In the genomic region with DNA sequence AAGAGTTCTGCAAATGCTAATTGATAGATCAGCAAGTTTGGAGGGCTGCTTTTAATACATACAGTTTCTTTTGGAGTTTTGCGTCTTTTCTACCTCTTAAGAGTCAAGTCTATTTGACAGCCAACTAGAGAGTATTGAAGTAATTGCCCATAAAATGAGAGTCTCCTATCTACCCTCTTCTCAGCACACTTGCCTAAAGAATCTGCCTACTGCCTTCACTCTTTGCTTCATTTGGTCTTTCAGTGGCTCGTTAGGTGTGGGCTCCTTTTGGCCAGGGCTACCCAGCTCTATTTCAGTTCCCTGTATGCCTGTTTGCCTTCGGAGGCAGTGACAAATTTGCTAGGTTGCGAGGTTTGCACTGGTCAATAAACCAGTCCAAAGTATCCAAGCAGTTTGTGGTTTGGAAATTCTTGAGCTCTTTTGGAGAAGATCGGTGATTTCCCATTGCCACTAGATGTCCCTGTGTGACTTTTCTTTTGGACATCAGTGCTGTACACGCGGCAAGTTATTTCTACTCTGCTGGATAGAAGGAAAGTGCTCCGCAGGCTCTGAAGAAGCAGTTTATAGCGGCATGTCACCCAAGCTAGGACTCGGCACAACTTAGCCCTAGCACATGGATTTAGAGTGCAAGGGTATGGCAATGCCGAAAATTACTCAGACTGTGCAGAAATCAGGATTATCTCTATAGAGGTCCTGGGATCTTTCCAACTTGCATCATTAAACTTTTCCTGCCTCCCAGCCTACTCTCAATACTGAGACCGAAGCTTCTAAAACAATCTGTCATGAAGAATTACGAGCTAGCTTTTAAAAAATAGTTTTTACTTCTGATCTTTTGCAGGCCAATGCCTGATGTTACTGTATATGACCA, we compare ENCODE assay signal across 10 cellular contexts. TPM values are rescaled to one million over a fixed set of nuclear protein-coding genes. Genes with fewer than 3 reads are reported as not detected.
A peak's percentile ranks its signal among the peaks of the same experiment; 100 is the strongest.
DNase-seq lines count a peak whose midpoint lies in the region; ATAC-seq and TF ChIP-seq lines count a peak whose summit lies in the region.
"Had no signal": no experiment of that assay in that cellular context is flagged by ENCODE, and none has a peak within 500 bp of the region (broad histone marks: within the 10 kb centered on the region; RNA-seq: fewer than 3 reads in every experiment).

No MANE protein-coding gene starts in this region.

- H3K27ac ChIP-seq in ascending aorta (no peak overlapping the region), testis (no peak overlapping the region)
- H3K27ac ChIP-seq: SJSA1, skin epidermis had no signal

- WGBS in testis, 2 donors = 46 to 55% methylated on average over 13 of the region's 13 CpGs

- no peaks in the 10 kb centered on the region for H3K36me3 Mint-ChIP-seq in activated CD8-positive, alpha-beta memory T cell treated with anti-CD3 and anti-CD28 coated beads, Interleukin-2, amount 10 ng/mL, durations not matched to agents 7 days and 5 days

- in situ Hi-C loops in G401 (cut with HindIII; ENCODE audit: low sequenced_read_pairs) = no loop called here

- H3K36me3 ChIP-seq in ascending aorta (no peaks in the 10 kb centered on the region), testis (ENCODE audit: low read depth, missing control alignments) (no peaks in the 10 kb centered on the region)
- H3K36me3 ChIP-seq: SJSA1 had no signal

- H3K9me3 Mint-ChIP-seq in activated CD8-positive, alpha-beta memory T cell treated with anti-CD3 and anti-CD28 coated beads, Interleukin-2, amount 10 ng/mL, durations not matched to agents 7 days and 5 days (ENCODE audit: low read depth) = no peaks in the 10 kb centered on the region

- no peak for TF ChIP-seq POLR2A in testis (IDR thresholded peaks at IDR 0.05)

- DNase-seq in G401 (ENCODE audit: low spot score) = peak; percentile 34
- peak; percentile 14 for DNase-seq in NCI-H1436 (lab: John Stamatoyannopoulos, UW)
- no peak for DNase-seq in ascending aorta (ENCODE audit: low spot score in 2 of 2)
- peak; percentile 69 for DNase-seq in iPS-NIHi7 (ENCODE audit: extremely low spot score)
- peak; percentile 51 for DNase-seq in testis
- no peak for DNase-seq in activated CD8-positive, alpha-beta memory T cell treated with anti-CD3 and anti-CD28 coated beads, Interleukin-2, amount 10 ng/mL, durations not matched to agents 7 days and 5 days
- DNase-seq in activated CD4-positive, CD25-positive, alpha-beta regulatory T cell (lab: John Stamatoyannopoulos, UW) = no peak

- no peak for ATAC-seq in activated CD8-positive, alpha-beta memory T cell treated with anti-CD3 and anti-CD28 coated beads, Interleukin-2, amount 10 ng/mL, durations not matched to agents 7 days and 5 days
- no peak for ATAC-seq in GM21825 (IDR thresholded peaks at IDR 0.05; ENCODE audit: unreplicated experiment)

- intact Hi-C loops in ascending aorta (cut with DNase I) = loop anchor here (10.0 kb wide), 1 partner anchor 299 kb away; no protein-coding TSS in a partner anchor
- intact Hi-C loops in testis (cut with DNase I; ENCODE audit: low total_unique reads) = no loop called here

- H3K4me3 ChIP-seq in ascending aorta (no peak overlapping the region), testis (no peak overlapping the region)
- H3K4me3 ChIP-seq: SJSA1, skin epidermis had no signal

- H3K4me1 ChIP-seq in ascending aorta (no peaks in the 10 kb centered on the region), testis (no peaks in the 10 kb centered on the region)
- H3K4me1 ChIP-seq: SJSA1 had no signal

- TF ChIP-seq CTCF in ascending aorta (IDR thresholded peaks at IDR 0.05) = peak in 2 of 3 experiments; percentile 24 to 57
- peak in 2 of 3 experiments; percentile 17 to 23 for TF ChIP-seq CTCF in testis (IDR thresholded peaks at IDR 0.05)

- no peak overlapping the region for H3K4me3 Mint-ChIP-seq in activated CD8-positive, alpha-beta memory T cell treated with anti-CD3 and anti-CD28 coated beads, Interleukin-2, amount 10 ng/mL, durations not matched to agents 7 days and 5 days

- H3K4me1 Mint-ChIP-seq in activated CD8-positive, alpha-beta memory T cell treated with anti-CD3 and anti-CD28 coated beads, Interleukin-2, amount 10 ng/mL, durations not matched to agents 7 days and 5 days = no peaks in the 10 kb centered on the region

- H3K9me3 ChIP-seq in ascending aorta (no peaks in the 10 kb centered on the region), testis (no peaks in the 10 kb centered on the region)
- H3K9me3 ChIP-seq: SJSA1 had no signal

- CTCF ChIA-PET in activated CD8-positive, alpha-beta memory T cell treated with anti-CD3 and anti-CD28 coated beads, Interleukin-2, amount 10 ng/mL, durations not matched to agents 7 days and 5 days (lab: Charles Lee) = no interaction called here

- H3K27me3 Mint-ChIP-seq in activated CD8-positive, alpha-beta memory T cell treated with anti-CD3 and anti-CD28 coated beads, Interleukin-2, amount 10 ng/mL, durations not matched to agents 7 days and 5 days = no peaks in the 10 kb centered on the region

- H3K27ac Mint-ChIP-seq in activated CD8-positive, alpha-beta memory T cell treated with anti-CD3 and anti-CD28 coated beads, Interleukin-2, amount 10 ng/mL, durations not matched to agents 7 days and 5 days = no peak overlapping the region

- no peaks in the 10 kb centered on the region for H3K27me3 ChIP-seq in ascending aorta
- H3K27me3 ChIP-seq in testis = no peaks in the 10 kb centered on the region
- H3K27me3 ChIP-seq: SJSA1 had no signal

RNA-seq across cellular contexts. Expression of a gene that starts 38.6 kb away (rescaled TPM):
- total RNA-seq in G401 (2014; rRNA removed; shearing (Covaris generic)) = not detected in 2 replicates
- total RNA-seq in ascending aorta = 101 TPM
- total RNA-seq in testis = 10 to 100 TPM in 1 of 2 donors, 1 to 10 TPM in 1; 9.1 to 14.0 TPM
- polyA plus RNA-seq in testis (ENCODE audit: insufficient read depth, low read depth, low replicate concordance) = 37.5 TPM
- not detected for total RNA-seq in activated CD8-positive, alpha-beta memory T cell treated with anti-CD3 and anti-CD28 coated beads, Interleukin-2, amount 10 ng/mL, durations not matched to agents 7 days and 5 days
- total RNA-seq: SJSA1 had no signal

Comparison
In these comparisons a context has a peak if more than half of its experiments do, and no peak if none do; other contexts are left out.
1. DNase-seq: peak in G401 (single experiment), NCI-H1436 (single experiment), iPS-NIHi7 (single experiment) and testis (single experiment); none in ascending aorta (0 of 2), activated CD8-positive, alpha-beta memory T cell treated with anti-CD3 and anti-CD28 coated beads, Interleukin-2, amount 10 ng/mL, durations not matched to agents 7 days and 5 days (single experiment) and activated CD4-positive, CD25-positive, alpha-beta regulatory T cell (0 of 4).